19 cellular contexts compared by ENCODE assay signal in the genomic region with DNA sequence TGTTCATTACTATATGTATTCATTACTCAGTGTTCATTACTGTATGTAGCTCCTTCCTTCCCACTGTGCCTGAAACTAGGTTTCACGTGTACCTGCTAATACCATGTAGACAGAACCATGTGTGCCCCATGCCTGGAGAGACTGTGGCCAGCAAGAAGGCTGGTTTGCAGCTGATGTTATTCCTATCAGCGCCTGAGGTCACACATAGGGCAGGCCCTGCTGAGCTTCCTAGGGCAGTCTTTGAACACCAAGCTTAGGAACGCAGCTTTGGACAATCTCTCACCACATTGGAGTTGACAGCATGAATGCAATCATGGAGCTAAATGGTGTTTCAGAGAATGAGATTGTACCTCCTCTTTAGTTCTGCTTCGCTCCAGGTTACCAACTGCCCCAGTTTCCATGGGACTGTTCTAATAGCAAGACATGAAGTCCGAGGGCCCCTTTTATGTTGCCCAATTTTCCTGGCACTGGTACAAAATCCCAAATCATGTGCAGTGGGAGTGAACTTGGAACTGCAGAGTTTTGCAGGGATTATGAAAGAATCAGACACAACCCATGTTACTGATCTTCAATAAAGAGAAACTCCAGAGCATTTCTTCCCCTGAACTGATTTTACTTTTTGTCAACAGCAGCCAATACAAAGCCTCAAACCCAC.
A peak's percentile ranks its signal among the peaks of the same experiment; 100 is the strongest.
DNase-seq lines count a peak whose midpoint lies in the region; ATAC-seq and TF ChIP-seq lines count a peak whose summit lies in the region.
"Had no signal": no experiment of that assay in that cellular context is flagged by ENCODE, and none has a peak within 500 bp of the region (broad histone marks: within the 10 kb centered on the region; RNA-seq: fewer than 3 reads in every experiment).

No MANE protein-coding gene starts in this region.

- peaks cover 75% of the 10 kb centered on the region for H3K27me3 ChIP-seq in adipocyte (replicated peaks; ENCODE audit: control insufficient read depth, insufficient read depth, low read length)
- no peaks in the 10 kb centered on the region for H3K27me3 ChIP-seq in muscle layer of colon (ENCODE audit: control insufficient read depth in 1 of 2, insufficient read depth in 2 of 2, low read length in 2 of 2)
- no peaks in the 10 kb centered on the region for H3K27me3 ChIP-seq in upper lobe of right lung
- no peaks in the 10 kb centered on the region for H3K27me3 ChIP-seq in Peyer's patch
- peaks cover 8% of the 10 kb centered on the region for H3K27me3 ChIP-seq in foreskin keratinocyte
- H3K27me3 ChIP-seq: SJCRH30, spleen, suprapubic skin had no signal

- H3K4me3 ChIP-seq in adipocyte (ENCODE audit: low read length) (peak overlapping the region; percentile 14), fibroblast of pulmonary artery (replicated peaks; ENCODE audit: low read depth, low read length) (no peak overlapping the region), muscle layer of colon (ENCODE audit: low read depth in 1 of 2, low read length in 2 of 2) (no peak overlapping the region), upper lobe of right lung (no peak overlapping the region), Peyer's patch (no peak overlapping the region)
- H3K4me3 ChIP-seq: SJCRH30, spleen, suprapubic skin had no signal

- TF ChIP-seq CTCF in fibroblast of pulmonary artery (IDR thresholded peaks at IDR 0.05; ENCODE audit: low read length, missing control alignments): no peak
- no peak for TF ChIP-seq CTCF in upper lobe of right lung (IDR thresholded peaks at IDR 0.05)
- TF ChIP-seq CTCF in Peyer's patch (IDR thresholded peaks at IDR 0.05): no peak
- no peak for TF ChIP-seq CTCF in foreskin keratinocyte (conservative IDR thresholded peaks at IDR 0.05)

- intact Hi-C loops in upper lobe of right lung (cut with DNase I): no loop called here

- H3K9me3 ChIP-seq in adipocyte (ENCODE audit: control insufficient read depth, low read length) (no peaks in the 10 kb centered on the region), muscle layer of colon (ENCODE audit: low read length) (no peaks in the 10 kb centered on the region), upper lobe of right lung (no peaks in the 10 kb centered on the region), Peyer's patch (no peaks in the 10 kb centered on the region)
- H3K9me3 ChIP-seq: SJCRH30, spleen, suprapubic skin had no signal

- ATAC-seq in upper lobe of right lung: peak; percentile 24
- no peak for ATAC-seq in foreskin keratinocyte
- ATAC-seq: natural killer cell had no signal

- H3K36me3 ChIP-seq in adipocyte (ENCODE audit: control insufficient read depth, insufficient read depth, low read length, severe bottlenecking) (no peaks in the 10 kb centered on the region), muscle layer of colon (ENCODE audit: insufficient read depth, low read length) (no peaks in the 10 kb centered on the region), upper lobe of right lung (no peaks in the 10 kb centered on the region), Peyer's patch (no peaks in the 10 kb centered on the region)
- H3K36me3 ChIP-seq: SJCRH30, spleen, suprapubic skin had no signal

- H3K4me1 ChIP-seq in adipocyte (ENCODE audit: control insufficient read depth, insufficient read depth, low read length) (peaks cover 30% of the 10 kb centered on the region), muscle layer of colon (ENCODE audit: insufficient read depth, low read length) (peaks cover 38% of the 10 kb centered on the region), upper lobe of right lung (peaks cover 11% of the 10 kb centered on the region), Peyer's patch (no peaks in the 10 kb centered on the region), foreskin keratinocyte (no peaks in the 10 kb centered on the region)
- H3K4me1 ChIP-seq: spleen had no signal

- H3K27ac ChIP-seq in muscle layer of colon (ENCODE audit: low read depth, low read length): peak overlapping the region; percentile 40
- H3K27ac ChIP-seq in upper lobe of right lung: no peak overlapping the region
- no peak overlapping the region for H3K27ac ChIP-seq in Peyer's patch
- H3K27ac ChIP-seq in foreskin keratinocyte: no peak overlapping the region
- H3K27ac ChIP-seq: SJCRH30, spleen, suprapubic skin had no signal

- DNase-seq in adipocyte (ENCODE audit: low read depth): peak; percentile 69
- peak; percentile 77 for DNase-seq in fibroblast of pulmonary artery (ENCODE audit: low read depth)
- no peak for DNase-seq in upper lobe of right lung
- DNase-seq in Peyer's patch: no peak
- no peak for DNase-seq in activated CD4-positive, alpha-beta T cell treated with anti-CD3 and anti-CD28 coated beads for 1 hour
- DNase-seq in foreskin keratinocyte: no peak
- DNase-seq: activated CD4-positive, alpha-beta T cell treated with anti-CD3 and anti-CD28 coated beads, Interleukin-2, amount 50 U/mL, for 48 hours; activated naive CD4-positive, alpha-beta T cell; activated T-cell treated with anti-CD3 and anti-CD28 coated beads for 4 hours; aorta; COR-L47; kidney; natural killer cell; NCI-H526; SJCRH30; spleen; stimulated activated CD8-positive, alpha-beta memory T cell treated with anti-CD3 and anti-CD28 coated beads, Interleukin-4, amount 100 ng/mL, for 48 hours had no signal

- no peak for TF ChIP-seq POLR2A in Peyer's patch (IDR thresholded peaks at IDR 0.05)

- H3K9ac ChIP-seq in adipocyte (ENCODE audit: low read length) (peak overlapping the region; percentile 11), muscle layer of colon (ENCODE audit: low read length) (no peak overlapping the region)

Comparison
In these comparisons a context has a peak if more than half of its experiments do, and no peak if none do; other contexts are left out.
1. DNase-seq: peak in adipocyte (single experiment) and fibroblast of pulmonary artery (single experiment); none in upper lobe of right lung (single experiment), Peyer's patch (0 of 3), activated CD4-positive, alpha-beta T cell treated with anti-CD3 and anti-CD28 coated beads for 1 hour (single experiment) and foreskin keratinocyte (0 of 2).